21 cellular contexts compared by ENCODE assay signal in the genomic region with DNA sequence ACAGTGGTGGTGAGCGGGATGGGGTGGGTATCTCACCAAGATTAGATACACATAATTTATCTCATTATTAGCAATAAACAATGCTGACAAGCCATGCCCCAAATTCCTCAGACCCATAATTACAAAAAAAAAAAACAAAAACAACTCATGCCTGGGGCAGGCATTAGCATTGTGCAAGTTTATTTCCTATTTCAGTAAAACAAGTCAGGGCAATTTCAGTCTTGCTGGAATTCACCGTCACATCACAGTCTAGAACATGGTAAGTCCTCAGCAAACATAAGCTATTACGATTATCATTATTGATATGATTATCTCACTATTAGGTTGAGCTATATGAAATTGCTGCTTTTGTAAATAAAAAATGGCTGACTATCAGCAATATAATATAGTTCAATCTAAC.
"Had no signal": no experiment of that assay in that cellular context is flagged by ENCODE, and none has a peak within 500 bp of the region (broad histone marks: within the 10 kb centered on the region; RNA-seq: fewer than 3 reads in every experiment).

No MANE protein-coding gene starts in this region.

- DNase-seq: KBM-7, MG63, NCI-H1092, NCI-H1105 treated with DMSO at 0.1 percent for 48 hours, NCI-H1417 treated with DMSO at 0.1 percent for 48 hours, NCI-H146, NCI-H1694 treated with DMSO at 0.1 percent for 48 hours, NCI-H1930, NCI-H2081, NCI-H2171, NCI-H226, NCI-H446, NCI-H510A, NCI-H524 treated with DMSO at 0.1 percent for 48 hours, NCI-H774, RPMI8226, SHP77, SK-N-SH, SW 1271 had no signal

- H3K27me3 ChIP-seq: MG63 had no signal

- H3K4me3 ChIP-seq: MG63 had no signal

- H3K9me3 ChIP-seq: MG63, SK-N-SH had no signal

- H3K9ac ChIP-seq: SK-N-SH had no signal

- FAIRE-seq: RCC 7860 had no signal

- H3K27ac ChIP-seq: HL-60 had no signal

- H3K4me2 ChIP-seq: SK-N-SH had no signal

- H3K36me3 ChIP-seq: MG63 had no signal
